21 cellular contexts compared by ENCODE assay signal in the genomic region with DNA sequence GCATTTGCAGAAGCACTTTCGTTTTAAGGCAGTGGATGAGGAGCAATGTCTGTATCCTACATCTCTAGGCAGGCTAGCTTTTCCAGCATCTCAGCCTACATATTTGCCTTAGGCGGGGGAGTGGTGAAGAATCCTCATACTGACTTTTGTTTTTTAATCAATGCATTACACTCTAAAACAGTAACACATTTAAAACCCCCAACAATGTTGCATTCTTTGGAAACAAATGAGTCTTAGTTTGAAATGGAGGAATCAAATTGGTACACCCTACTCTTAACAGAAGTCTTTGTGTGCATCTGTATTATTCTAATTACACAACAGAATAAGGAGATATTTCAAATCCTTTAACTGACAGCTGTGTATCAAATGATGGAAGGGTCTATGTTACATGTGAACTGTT. TPM values are rescaled to one million over a fixed set of nuclear protein-coding genes. Genes with fewer than 3 reads are reported as not detected.
"Had no signal": no experiment of that assay in that cellular context is flagged by ENCODE, and none has a peak within 500 bp of the region (broad histone marks: within the 10 kb centered on the region; RNA-seq: fewer than 3 reads in every experiment).

No MANE protein-coding gene starts in this region.

- ATAC-seq: activated T-cell treated with anti-CD3 and anti-CD28 coated beads, Interleukin-2, amount 50 U/mL, for 72 hours; natural killer cell; stimulated activated naive B cell treated with anti-CD40 and anti-IgM and Interleukin-4, amounts not matched to agents 10 μg/mL and 1 μg/mL and 100 μg/mL, for 72 hours; T-helper 17 cell; upper lobe of right lung had no signal

- H3K4me3 ChIP-seq: left ventricle myocardium inferior, thyroid gland, upper lobe of right lung had no signal

- H3K27me3 ChIP-seq: thyroid gland had no signal

- H3K9me3 ChIP-seq: left ventricle myocardium inferior, thyroid gland, upper lobe of right lung had no signal

- DNase-seq: activated CD4-positive, alpha-beta memory T cell treated with anti-CD3 and anti-CD28 coated beads, Interleukin-2, amount 10 ng/mL, durations not matched to agents 7 days and 5 days; activated CD4-positive, alpha-beta T cell treated with anti-CD3 and anti-CD28 coated beads for 4 hours; activated CD4-positive, CD25-positive, alpha-beta regulatory T cell; activated effector memory CD4-positive, alpha-beta T cell treated with Interleukin-2 at 50 U/mL for 16 hours; activated naive CD4-positive, alpha-beta T cell treated with anti-CD3 and anti-CD28 coated beads for 36 hours; activated naive CD8-positive, alpha-beta T cell treated with anti-CD3 and anti-CD28 coated beads, Interleukin-2, amount 10 ng/mL, durations not matched to agents 7 days and 5 days; activated T-cell treated with anti-CD3 and anti-CD28 coated beads, Interleukin-2, amount 50 U/mL, for 72 hours; amniotic stem cell; effector CD4-positive, alpha-beta T cell; left ventricle myocardium inferior; natural killer cell; retina; stimulated activated CD4-positive, alpha-beta T cell treated with anti-CD3 and anti-CD28 coated beads, Interleukin-2, amount 100 ng/mL, for 48 hours; stimulated activated CD8-positive, alpha-beta memory T cell treated with anti-CD3 and anti-CD28 coated beads, Interleukin-4, amount 100 ng/mL, for 48 hours; stimulated activated naive B cell treated with anti-CD40 and anti-IgM and Interleukin-4, amounts not matched to agents 10 μg/mL and 1 μg/mL and 100 μg/mL, for 72 hours; T-helper 17 cell; thyroid gland; upper lobe of right lung had no signal

- H3K36me3 ChIP-seq: left ventricle myocardium inferior, thyroid gland, upper lobe of right lung had no signal

- H3K4me1 ChIP-seq: left ventricle myocardium inferior, thyroid gland, upper lobe of right lung had no signal

- H3K27ac ChIP-seq: left ventricle myocardium inferior, thyroid gland, upper lobe of right lung had no signal

RNA-seq across cellular contexts. Expression of a gene that starts 9.0 kb away (rescaled TPM):
- total RNA-seq: activated CD4-positive, alpha-beta memory T cell treated with anti-CD3 and anti-CD28 coated beads, Interleukin-2, amount 10 ng/mL, durations not matched to agents 7 days and 5 days; activated naive CD4-positive, alpha-beta T cell treated with anti-CD3 and anti-CD28 coated beads for 36 hours; activated naive CD8-positive, alpha-beta T cell treated with anti-CD3 and anti-CD28 coated beads, Interleukin-2, amount 10 ng/mL, durations not matched to agents 7 days and 5 days; activated T-cell treated with anti-CD3 and anti-CD28 coated beads, Interleukin-2, amount 50 U/mL, for 72 hours; fibroblast of villous mesenchyme; kidney epithelial cell; lung microvascular endothelial cell; upper lobe of right lung had no signal
